In genomic region chr4:155207534-155208257, GRCh38 we compare ENCODE assay signal across 10 cellular contexts. TPM values are rescaled to one million over a fixed set of nuclear protein-coding genes. Genes with fewer than 3 reads are reported as not detected.
DNase-seq lines count a peak whose midpoint lies in the region; ATAC-seq and TF ChIP-seq lines count a peak whose summit lies in the region.
"Had no signal": no experiment of that assay in that cellular context is flagged by ENCODE, and none has a peak within 500 bp of the region (broad histone marks: within the 10 kb centered on the region; RNA-seq: fewer than 3 reads in every experiment).

No MANE protein-coding gene starts in this region.

- intact Hi-C loops in lower leg skin (cut with DNase I; ENCODE audit: low total_unique reads), result no loop called here

- no peak for ATAC-seq in activated T-cell treated with anti-CD3 and anti-CD28 coated beads, Interleukin-2, amount 50 U/mL, for 4 hours

- H3K9me3 ChIP-seq in iPS-18c (ENCODE audit: control insufficient read depth, insufficient read depth, low read length), result no peaks in the 10 kb centered on the region

- TF ChIP-seq POLR2A in lower leg skin (IDR thresholded peaks at IDR 0.05), result no peak

- CTCF ChIA-PET in HEK293T (lab: Yijun Ruan, JAX), result interaction anchor here (0.6 to 1.2 kb wide), 7 partner anchors 9 to 225 kb away, joined by 3 to 6 read pairs (median 3); no protein-coding TSS in a partner anchor

- peak overlapping the region; percentile 72 for H3K4me3 ChIP-seq in iPS-18c (ENCODE audit: insufficient read depth, low read depth, low read length)
- no peak overlapping the region for H3K4me3 ChIP-seq in lower leg skin (ENCODE audit: low read depth, poor library complexity, severe bottlenecking)

- no peaks in the 10 kb centered on the region for H3K36me3 Mint-ChIP-seq in activated T-cell treated with anti-CD3 and anti-CD28 coated beads, Interleukin-2, amount 50 U/mL, for 4 hours (ENCODE audit: insufficient read depth)
- H3K36me3 Mint-ChIP-seq: activated naive CD4-positive, alpha-beta T cell treated with anti-CD3 and anti-CD28 coated beads, Interleukin-2, amount 10 ng/mL, durations not matched to agents 7 days and 5 days had no signal

- no peak for TF ChIP-seq CTCF in lower leg skin (IDR thresholded peaks at IDR 0.05)

- POLR2A ChIA-PET in HEK293T (lab: Yijun Ruan, JAX), result no interaction called here

- H3K4me1 Mint-ChIP-seq in activated T-cell treated with anti-CD3 and anti-CD28 coated beads, Interleukin-2, amount 50 U/mL, for 4 hours (ENCODE audit: low read depth), result no peaks in the 10 kb centered on the region
- H3K4me1 Mint-ChIP-seq: activated naive CD4-positive, alpha-beta T cell treated with anti-CD3 and anti-CD28 coated beads, Interleukin-2, amount 10 ng/mL, durations not matched to agents 7 days and 5 days had no signal

- DNase-seq in HEK293T (ENCODE audit: extremely low spot score) (peak; percentile 22), astrocyte of the hippocampus (ENCODE audit: low read depth, low spot score) (peak; percentile 57), renal cortical epithelial cell (ENCODE audit: low read depth) (peak; percentile 7), lower leg skin (ENCODE audit: low spot score in 2 of 2) (no peak), NCI-H1436 (lab: John Stamatoyannopoulos, UW) (no peak)
- no peak for DNase-seq in activated T-cell treated with anti-CD3 and anti-CD28 coated beads, Interleukin-2, amount 50 U/mL, for 4 hours
- DNase-seq in activated CD4-positive, CD25-positive, alpha-beta regulatory T cell (lab: John Stamatoyannopoulos, UW), result no peak
- DNase-seq: activated naive CD4-positive, alpha-beta T cell treated with anti-CD3 and anti-CD28 coated beads, Interleukin-2, amount 10 ng/mL, durations not matched to agents 7 days and 5 days; hippocampal formation had no signal

- 2 to 4% methylated on average over 26 of the region's 26 CpGs for WGBS in lower leg skin, 2 donors

- H3K4me3 Mint-ChIP-seq in activated T-cell treated with anti-CD3 and anti-CD28 coated beads, Interleukin-2, amount 50 U/mL, for 4 hours, result no peak overlapping the region
- H3K4me3 Mint-ChIP-seq: activated naive CD4-positive, alpha-beta T cell treated with anti-CD3 and anti-CD28 coated beads, Interleukin-2, amount 10 ng/mL, durations not matched to agents 7 days and 5 days had no signal

- no peaks in the 10 kb centered on the region for H3K9me3 Mint-ChIP-seq in activated T-cell treated with anti-CD3 and anti-CD28 coated beads, Interleukin-2, amount 50 U/mL, for 4 hours
- H3K9me3 Mint-ChIP-seq: activated naive CD4-positive, alpha-beta T cell treated with anti-CD3 and anti-CD28 coated beads, Interleukin-2, amount 10 ng/mL, durations not matched to agents 7 days and 5 days had no signal

- peaks cover 38% of the 10 kb centered on the region for H3K27me3 Mint-ChIP-seq in activated T-cell treated with anti-CD3 and anti-CD28 coated beads, Interleukin-2, amount 50 U/mL, for 4 hours (ENCODE audit: low read depth)

TF ChIP-seq in HEK293T, 16 proteins besides CTCF, POLR2A, EP300 and RAD21:
- TF ChIP-seq FOXM1 (IDR thresholded peaks at IDR 0.05; ENCODE audit: borderline replicate concordance) (no peak), PKNOX1 (IDR thresholded peaks at IDR 0.05) (no peak), ZNF384 (IDR thresholded peaks at IDR 0.05) (no peak), SP1 (IDR thresholded peaks at IDR 0.05) (no peak), FOXA1 (IDR thresholded peaks at IDR 0.05) (no peak), LEF1 (IDR thresholded peaks at IDR 0.05; ENCODE audit: borderline replicate concordance) (no peak), NFRKB (IDR thresholded peaks at IDR 0.05) (no peak), L3MBTL2 (conservative IDR thresholded peaks at IDR 0.05) (no peak), HDGF (IDR thresholded peaks at IDR 0.05; ENCODE audit: borderline replicate concordance) (no peak), SUZ12 (IDR thresholded peaks at IDR 0.05) (no peak), BHLHE40 (IDR thresholded peaks at IDR 0.05; ENCODE audit: borderline replicate concordance) (no peak), ELF4 (IDR thresholded peaks at IDR 0.05) (no peak), FOXK2 (IDR thresholded peaks at IDR 0.05) (no peak), CTBP1 (IDR thresholded peaks at IDR 0.05; ENCODE audit: borderline replicate concordance) (no peak), ARNT (IDR thresholded peaks at IDR 0.05) (no peak), TARDBP (IDR thresholded peaks at IDR 0.05) (no peak)

RNA-seq across cellular contexts. Expression of gene NPY2R, which starts 0.7 kb away (rescaled TPM):
- not detected in 2 replicates for total RNA-seq in renal cortical epithelial cell
- total RNA-seq in lower leg skin, result 1 to 10 TPM in 1 of 4 donors, under 1 TPM in 1, not detected in 2; 0.46 to 1.4 TPM
- not detected for total RNA-seq in activated T-cell treated with anti-CD3 and anti-CD28 coated beads, Interleukin-2, amount 50 U/mL, for 4 hours

Comparison
In these comparisons a context has a peak if more than half of its experiments do, and no peak if none do; other contexts are left out.
1. DNase-seq: peak in HEK293T (single experiment), astrocyte of the hippocampus (single experiment) and renal cortical epithelial cell (single experiment); none in lower leg skin (0 of 2), activated T-cell treated with anti-CD3 and anti-CD28 coated beads, Interleukin-2, amount 50 U/mL, for 4 hours (single experiment), NCI-H1436 (single experiment) and activated CD4-positive, CD25-positive, alpha-beta regulatory T cell (0 of 4).